8 cellular contexts compared by ENCODE assay signal in the genomic region with DNA sequence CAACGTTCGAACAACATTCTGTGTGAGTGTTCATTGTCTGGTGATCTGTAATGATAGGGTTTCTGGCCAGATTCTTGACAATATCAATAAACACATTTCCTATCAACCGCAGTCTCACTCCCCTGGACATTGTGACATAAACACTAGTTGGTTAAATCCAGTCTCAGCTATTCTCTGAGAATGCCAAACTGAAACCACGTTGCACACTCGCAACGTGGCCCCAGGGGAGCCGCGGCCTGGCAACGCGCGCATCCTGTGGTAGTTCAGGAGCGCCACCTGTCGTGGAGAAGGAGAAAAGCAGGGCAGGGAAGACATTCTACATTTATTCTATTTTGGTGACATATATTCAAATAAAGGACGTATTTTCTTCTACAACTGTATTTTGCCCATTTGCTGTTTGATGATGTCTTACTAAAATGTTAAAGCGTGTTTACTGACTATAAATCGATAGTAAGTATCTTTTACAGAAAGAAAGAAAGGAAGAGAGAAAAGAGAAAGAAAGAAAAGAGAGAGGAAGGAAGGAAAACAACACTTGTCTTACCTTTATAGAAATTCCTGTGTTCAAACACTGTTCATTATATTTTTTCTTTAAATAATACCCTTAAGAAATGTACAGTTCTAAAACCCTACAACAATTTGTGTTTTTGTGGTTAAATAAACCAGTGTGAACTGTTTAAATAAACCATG.
DNase-seq lines count a peak whose midpoint lies in the region; ATAC-seq and TF ChIP-seq lines count a peak whose summit lies in the region.

No MANE protein-coding gene starts in this region.

- DNase-seq in DMS114 treated with DMSO at 0.1 percent for 48 hours (lab: John Stamatoyannopoulos, UW; ENCODE audit: unreplicated experiment) (peak; percentile 22), NB4 (ENCODE audit: low read depth) (peak; percentile 79), fibroblast of gingiva (ENCODE audit: low read depth) (peak; percentile 62), vagina (ENCODE audit: extremely low spot score in 2 of 2) (no peak)
- peak; percentile 9 for DNase-seq in T-helper 2 cell treated with Interferon-gamma antibody and Interleukin-4, amounts not matched to agents 5 μg/mL and 100 μg/mL, for 36 hours (ENCODE audit: low spot score)

- H3K9me3 Mint-ChIP-seq in T-helper 2 cell treated with Interferon-gamma antibody and Interleukin-4, amounts not matched to agents 5 μg/mL and 100 μg/mL, for 36 hours, result peaks cover under 1% of the 10 kb centered on the region
- H3K9me3 Mint-ChIP-seq in nephron, result no peaks in the 10 kb centered on the region

- no peaks in the 10 kb centered on the region for H3K36me3 ChIP-seq in vagina

- H3K27ac ChIP-seq in vagina, result no peak overlapping the region

- TF ChIP-seq CTCF in NB4 (IDR thresholded peaks at IDR 0.05; ENCODE audit: low read depth, low read length) (peak; percentile 75), nephron (IDR thresholded peaks at IDR 0.05; ENCODE audit: unreplicated experiment in 3 of 3) (peak; percentile 92 to 97 (median 93)), vagina (IDR thresholded peaks at IDR 0.05) (peak; percentile 24 to 76 (median 43))

- H3K36me3 Mint-ChIP-seq in T-helper 2 cell treated with Interferon-gamma antibody and Interleukin-4, amounts not matched to agents 5 μg/mL and 100 μg/mL, for 36 hours (ENCODE audit: low read depth), result no peaks in the 10 kb centered on the region
- H3K36me3 Mint-ChIP-seq in nephron (ENCODE audit: low read depth), result no peaks in the 10 kb centered on the region

- peak overlapping the region; percentile 81 for H3K4me3 Mint-ChIP-seq in T-helper 2 cell treated with Interferon-gamma antibody and Interleukin-4, amounts not matched to agents 5 μg/mL and 100 μg/mL, for 36 hours
- H3K4me3 Mint-ChIP-seq in nephron, result peak overlapping the region; percentile 57 to 71 (median 61)

- H3K4me3 ChIP-seq in NB4 (ENCODE audit: low read depth, low read length) (peak overlapping the region; percentile 36), vagina (peak overlapping the region; percentile 3 to 19)

- peak overlapping the region; percentile 85 for H3K27ac Mint-ChIP-seq in T-helper 2 cell treated with Interferon-gamma antibody and Interleukin-4, amounts not matched to agents 5 μg/mL and 100 μg/mL, for 36 hours
- no peak overlapping the region for H3K27ac Mint-ChIP-seq in nephron

- ATAC-seq in GM21526 (IDR thresholded peaks at IDR 0.05; ENCODE audit: low FRiP score, unreplicated experiment), result peak; percentile 81
- ATAC-seq in HG03135 (IDR thresholded peaks at IDR 0.05; ENCODE audit: unreplicated experiment), result no peak

- peaks cover 6% of the 10 kb centered on the region for H3K4me1 Mint-ChIP-seq in T-helper 2 cell treated with Interferon-gamma antibody and Interleukin-4, amounts not matched to agents 5 μg/mL and 100 μg/mL, for 36 hours (ENCODE audit: low read depth)
- peaks cover 12% of the 10 kb centered on the region for H3K4me1 Mint-ChIP-seq in nephron

- no peaks in the 10 kb centered on the region for H3K27me3 ChIP-seq in vagina

- no peaks in the 10 kb centered on the region for H3K9me3 ChIP-seq in vagina

- intact Hi-C loops in vagina (cut with DNase I), result no loop called here

- no peak for TF ChIP-seq POLR2A in NB4 (IDR thresholded peaks at IDR 0.05; ENCODE audit: extremely low read depth, insufficient read length)
- no peak for TF ChIP-seq POLR2A in vagina (IDR thresholded peaks at IDR 0.05)

- no peaks in the 10 kb centered on the region for H3K27me3 Mint-ChIP-seq in T-helper 2 cell treated with Interferon-gamma antibody and Interleukin-4, amounts not matched to agents 5 μg/mL and 100 μg/mL, for 36 hours (ENCODE audit: low read depth)
- peaks cover 6% of the 10 kb centered on the region for H3K27me3 Mint-ChIP-seq in nephron (ENCODE audit: low read depth)

- no peaks in the 10 kb centered on the region for H3K4me1 ChIP-seq in vagina

Comparison
In these comparisons a context has a peak if more than half of its experiments do, and no peak if none do; other contexts are left out.
1. DNase-seq: peak in DMS114 treated with DMSO at 0.1 percent for 48 hours (single experiment), NB4 (single experiment), T-helper 2 cell treated with Interferon-gamma antibody and Interleukin-4, amounts not matched to agents 5 μg/mL and 100 μg/mL, for 36 hours (single experiment) and fibroblast of gingiva (single experiment); none in vagina (0 of 2).
2. CTCF ChIP-seq: peak in every context shown above with its lines; median percentile 93 in nephron; 75 in NB4; 43 in vagina.